Comparison of ENCODE assay signal across 16 cellular contexts in the genomic region with DNA sequence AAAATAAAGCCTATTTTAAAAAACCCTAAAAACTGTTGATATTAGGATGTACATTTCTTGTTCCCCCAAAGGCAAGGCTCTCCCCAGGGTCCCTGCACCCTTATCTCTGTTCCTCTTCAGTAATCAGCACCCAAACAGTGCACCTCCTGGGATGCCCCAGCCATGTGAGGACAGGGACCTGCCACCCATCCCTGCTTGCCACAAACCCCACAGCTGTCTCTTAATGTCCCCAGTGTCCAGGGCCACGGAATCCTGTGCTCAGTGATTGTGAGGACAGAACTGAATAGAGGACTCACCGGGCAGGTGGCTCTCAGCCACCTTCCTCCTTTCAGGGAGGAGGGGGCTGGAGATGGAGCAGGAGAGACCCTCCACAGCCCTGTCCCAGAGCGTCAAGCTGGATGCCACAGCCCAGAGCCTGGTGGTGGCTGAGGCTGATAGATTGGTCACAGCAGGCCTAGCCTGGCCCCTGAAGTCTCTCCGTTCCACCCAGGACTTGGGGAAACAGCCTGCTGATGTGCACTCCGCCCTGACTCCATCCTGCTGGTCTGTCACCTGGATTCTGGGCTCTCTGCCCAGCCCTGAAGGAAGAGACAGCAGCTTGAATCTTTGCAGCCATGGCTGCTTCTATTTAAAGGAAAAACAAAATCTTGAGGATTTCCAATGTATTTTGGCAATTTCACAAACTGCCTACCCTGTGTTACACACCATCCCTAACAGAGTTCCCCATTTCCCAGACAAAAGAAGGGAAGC.
DNase-seq lines count a peak whose midpoint lies in the region; ATAC-seq and TF ChIP-seq lines count a peak whose summit lies in the region.
"Had no signal": no experiment of that assay in that cellular context is flagged by ENCODE, and none has a peak within 500 bp of the region (broad histone marks: within the 10 kb centered on the region; RNA-seq: fewer than 3 reads in every experiment).

No MANE protein-coding gene starts in this region.

- H3K4me1 Mint-ChIP-seq in stimulated activated effector memory CD8-positive, alpha-beta T cell treated with anti-CD3 and anti-CD28 coated beads, Interleukin-12 subunit alpha, Interleukin-12 subunit beta, amount 100 ng/mL, for 72 hours, result peaks cover 6% of the 10 kb centered on the region

- no peak overlapping the region for H3K4me3 ChIP-seq in coronary artery
- H3K4me3 ChIP-seq: BLaER1, SJCRH30 had no signal

- peak; percentile 24 for ATAC-seq in stimulated activated effector memory CD8-positive, alpha-beta T cell treated with anti-CD3 and anti-CD28 coated beads, Interleukin-12 subunit alpha, Interleukin-12 subunit beta, amount 100 ng/mL, for 72 hours

- no peak overlapping the region for H3K27ac ChIP-seq in coronary artery
- H3K27ac ChIP-seq: 22Rv1, BLaER1, SJCRH30 had no signal

- H3K9me3 Mint-ChIP-seq in stimulated activated effector memory CD8-positive, alpha-beta T cell treated with anti-CD3 and anti-CD28 coated beads, Interleukin-12 subunit alpha, Interleukin-12 subunit beta, amount 100 ng/mL, for 72 hours, result no peaks in the 10 kb centered on the region

- peak; percentile 30 for DNase-seq in DMS 273 (lab: John Stamatoyannopoulos, UW; ENCODE audit: unreplicated experiment)
- DNase-seq in DMS 273 treated with DMSO at 0.1 percent for 48 hours (lab: John Stamatoyannopoulos, UW), result no peak
- peak; percentile 30 for DNase-seq in activated effector memory CD4-positive, alpha-beta T cell treated with anti-CD3 and anti-CD28 coated beads, Interleukin-2, amount 50 U/mL, for 16 hours
- no peak for DNase-seq in activated effector memory CD4-positive, alpha-beta T cell treated with Interleukin-2 at 50 U/mL for 16 hours
- DNase-seq in coronary artery (ENCODE audit: low spot score), result peak; percentile 19
- no peak for DNase-seq in stimulated activated effector memory CD8-positive, alpha-beta T cell treated with anti-CD3 and anti-CD28 coated beads, Interleukin-12 subunit alpha, Interleukin-12 subunit beta, amount 100 ng/mL, for 72 hours (ENCODE audit: low spot score in 2 of 2)
- no peak for DNase-seq in stimulated activated CD4-positive, alpha-beta T cell treated with anti-CD3 and anti-CD28 coated beads, Interleukin-15, amount 100 ng/mL, for 24 hours
- DNase-seq in NCI-H446 treated with DMSO at 0.1 percent for 48 hours (lab: John Stamatoyannopoulos, UW), result no peak
- DNase-seq: DMS53, HCEC 1CT, KG1, NCI-H1092, NCI-H82, SJCRH30 had no signal

- no peak for TF ChIP-seq CTCF in coronary artery (IDR thresholded peaks at IDR 0.05)

- H3K36me3 Mint-ChIP-seq in stimulated activated effector memory CD8-positive, alpha-beta T cell treated with anti-CD3 and anti-CD28 coated beads, Interleukin-12 subunit alpha, Interleukin-12 subunit beta, amount 100 ng/mL, for 72 hours, result no peaks in the 10 kb centered on the region

- H3K27ac Mint-ChIP-seq in stimulated activated effector memory CD8-positive, alpha-beta T cell treated with anti-CD3 and anti-CD28 coated beads, Interleukin-12 subunit alpha, Interleukin-12 subunit beta, amount 100 ng/mL, for 72 hours, result peak overlapping the region; percentile 2

- no peak overlapping the region for H3K4me3 Mint-ChIP-seq in stimulated activated effector memory CD8-positive, alpha-beta T cell treated with anti-CD3 and anti-CD28 coated beads, Interleukin-12 subunit alpha, Interleukin-12 subunit beta, amount 100 ng/mL, for 72 hours

Comparison
In these comparisons a context has a peak if more than half of its experiments do, and no peak if none do; other contexts are left out.
1. DNase-seq: peak in DMS 273 (single experiment), activated effector memory CD4-positive, alpha-beta T cell treated with anti-CD3 and anti-CD28 coated beads, Interleukin-2, amount 50 U/mL, for 16 hours (single experiment) and coronary artery (single experiment); none in DMS 273 treated with DMSO at 0.1 percent for 48 hours (single experiment), activated effector memory CD4-positive, alpha-beta T cell treated with Interleukin-2 at 50 U/mL for 16 hours (single experiment), stimulated activated effector memory CD8-positive, alpha-beta T cell treated with anti-CD3 and anti-CD28 coated beads, Interleukin-12 subunit alpha, Interleukin-12 subunit beta, amount 100 ng/mL, for 72 hours (0 of 2), stimulated activated CD4-positive, alpha-beta T cell treated with anti-CD3 and anti-CD28 coated beads, Interleukin-15, amount 100 ng/mL, for 24 hours (single experiment) and NCI-H446 treated with DMSO at 0.1 percent for 48 hours (single experiment).